ENCODE assay signal across 1 cellular context in genomic region chr9:133057006-133057405, GRCh38.
TF ChIP-seq lines count a peak whose summit lies in the region.

No MANE protein-coding gene starts in this region.

TF ChIP-seq in GM23338, 12 proteins besides CTCF, POLR2A, EP300 and RAD21 (continued from another document):
- TF ChIP-seq REST (IDR thresholded peaks at IDR 0.05; ENCODE audit: unreplicated experiment) (no peak), NANOG (IDR thresholded peaks at IDR 0.05; ENCODE audit: borderline replicate concordance) (no peak), ZNF114 (CRISPR knock-in tag; IDR thresholded peaks at IDR 0.05) (no peak), ZNF331 (CRISPR knock-in tag; IDR thresholded peaks at IDR 0.05; ENCODE audit: low read depth) (no peak)
TF ChIP-seq in GM23338: peak in this region for 0.
